ENCODE assay signal across 8 cellular contexts in genomic region chr1:229694053-229694693, GRCh38.
DNase-seq lines count a peak whose midpoint lies in the region; ATAC-seq and TF ChIP-seq lines count a peak whose summit lies in the region.

No MANE protein-coding gene starts in this region.

- H3K4me1 ChIP-seq in left ventricle myocardium inferior: peaks cover 26% of the 10 kb centered on the region
- peaks cover 0 to 40% (median 27%) of the 10 kb centered on the region in 6 donors for H3K4me1 ChIP-seq in spleen
- no peaks in the 10 kb centered on the region for H3K4me1 ChIP-seq in Caco-2

- no peak overlapping the region for H3K4me3 Mint-ChIP-seq in Caco-2 (ENCODE audit: unreplicated experiment)

- H3K27ac ChIP-seq in left ventricle myocardium inferior (replicated peaks) (peak overlapping the region; percentile 67), spleen (peak overlapping the region in 3 of 8 donors; percentile 18 to 33 (median 28))

- no peak for TF ChIP-seq POLR2A in spleen (IDR thresholded peaks at IDR 0.05)

- H3K27me3 Mint-ChIP-seq in Caco-2 (ENCODE audit: insufficient read depth, unreplicated experiment): no peaks in the 10 kb centered on the region

- H3K36me3 ChIP-seq in left ventricle myocardium inferior (no peaks in the 10 kb centered on the region), spleen (no peaks in the 10 kb centered on the region), Caco-2 (ENCODE audit: control insufficient read depth, insufficient read depth, low read length) (no peaks in the 10 kb centered on the region)

- no peaks in the 10 kb centered on the region for H3K4me1 Mint-ChIP-seq in Caco-2 (ENCODE audit: low read depth, unreplicated experiment)

- H3K9me3 ChIP-seq in left ventricle myocardium inferior (replicated peaks) (no peaks in the 10 kb centered on the region), spleen (no peaks in the 10 kb centered on the region), Caco-2 (no peaks in the 10 kb centered on the region)

- H3K9me3 Mint-ChIP-seq in Caco-2 (ENCODE audit: unreplicated experiment): no peaks in the 10 kb centered on the region

- TF ChIP-seq CTCF in left ventricle myocardium inferior (IDR thresholded peaks at IDR 0.05; ENCODE audit: borderline replicate concordance) (no peak), spleen (IDR thresholded peaks at IDR 0.05 in 8 of 11, conservative IDR thresholded peaks at IDR 0.05 in 3 of 11) (no peak), Caco-2 (IDR thresholded peaks at IDR 0.05; ENCODE audit: insufficient read depth in 1 of 2, low read depth in 1 of 2, low read length in 1 of 2, severe bottlenecking in 1 of 2, unreplicated experiment in 1 of 2) (no peak)

- no peak overlapping the region for H3K27ac Mint-ChIP-seq in Caco-2 (ENCODE audit: unreplicated experiment)

- BruUV-seq in Caco-2 (replicated peaks; lab: Mats Ljungman, UMichigan): no TSS peak

- WGBS in spleen, 5 donors: 47 to 50% (median 48%) methylated on average over 10 to 11 of the region's 11 CpGs

- H3K27me3 ChIP-seq in left ventricle myocardium inferior (ENCODE audit: low read depth) (no peaks in the 10 kb centered on the region), spleen (replicated peaks in 1 of 7) (peaks cover 0 to 8% (median 0%) of the 10 kb centered on the region in 7 donors), Caco-2 (replicated peaks; ENCODE audit: control insufficient read depth, insufficient read depth, low read length) (no peaks in the 10 kb centered on the region)

- DNase-seq in HK-2 (ENCODE audit: unreplicated experiment) (peak; percentile 64), left ventricle myocardium inferior (peak; percentile 83), spleen (peak; percentile 77), Caco-2 (no peak), MV-4-11 (lab: John Stamatoyannopoulos, UW) (no peak)
- no peak for DNase-seq in activated effector memory CD4-positive, alpha-beta T cell treated with anti-CD3 and anti-CD28 coated beads, Interleukin-2, amount 50 U/mL, for 16 hours

- H3K36me3 Mint-ChIP-seq in Caco-2 (ENCODE audit: insufficient read depth, unreplicated experiment): no peaks in the 10 kb centered on the region

- intact Hi-C loops in left ventricle myocardium inferior (cut with micrococcal nuclease): no loop called here
- intact Hi-C loops in spleen (cut with DNase I; ENCODE audit: low total_unique reads): no loop called here
- intact Hi-C loops in Caco-2 (cut with micrococcal nuclease; ENCODE audit: unreplicated experiment): no loop called here

- no peak for ATAC-seq in GM18517 (IDR thresholded peaks at IDR 0.05; ENCODE audit: unreplicated experiment)

- CTCF ChIA-PET in Caco-2 (lab: Charles Lee): no interaction called here

- POLR2A ChIA-PET in Caco-2 (lab: Charles Lee): no interaction called here

- no peak overlapping the region for H3K4me3 ChIP-seq in left ventricle myocardium inferior
- no peak overlapping the region for H3K4me3 ChIP-seq in spleen
- no peak overlapping the region for H3K4me3 ChIP-seq in Caco-2 (ENCODE audit: low read depth, low read length)

TF ChIP-seq in PFSK-1, 5 proteins besides CTCF, POLR2A, EP300 and RAD21:
- TF ChIP-seq FOXP2 (optimal IDR thresholded peaks at IDR 0.05; ENCODE audit: borderline replicate concordance, extremely low read depth, extremely low read length, insufficient read depth) (peak; percentile 42), SIN3A (IDR thresholded peaks at IDR 0.05; ENCODE audit: borderline replicate concordance, insufficient read depth, low read length) (0 out of 2 replicates have a peak, but pooled peaks have one; percentile 23), TAF1 (IDR thresholded peaks at IDR 0.05; ENCODE audit: borderline replicate concordance, insufficient read depth, low read length) (no peak), POLR2AphosphoS5 (IDR thresholded peaks at IDR 0.05; ENCODE audit: low read depth, low read length) (no peak), REST (IDR thresholded peaks at IDR 0.05; ENCODE audit: insufficient read depth in 1 of 2, low read depth in 2 of 2, low read length in 2 of 2) (peak in 1 of 2 experiments; percentile 53; a peak in 1 of 4 replicates)

Comparison
In these comparisons a context has a peak if more than half of its experiments do, and no peak if none do; other contexts are left out.
1. DNase-seq: peak in HK-2 (single experiment), left ventricle myocardium inferior (single experiment) and spleen (single experiment); none in Caco-2 (0 of 2), MV-4-11 (single experiment) and activated effector memory CD4-positive, alpha-beta T cell treated with anti-CD3 and anti-CD28 coated beads, Interleukin-2, amount 50 U/mL, for 16 hours (single experiment).